ENCODE assay signal across 9 cellular contexts in genomic region chr18:63292844-63293683, GRCh38. TPM values are rescaled to one million over a fixed set of nuclear protein-coding genes. Genes with fewer than 3 reads are reported as not detected.
DNase-seq lines count a peak whose midpoint lies in the region; ATAC-seq and TF ChIP-seq lines count a peak whose summit lies in the region.
"Had no signal": no experiment of that assay in that cellular context is flagged by ENCODE, and none has a peak within 500 bp of the region (broad histone marks: within the 10 kb centered on the region; RNA-seq: fewer than 3 reads in every experiment).

No MANE protein-coding gene starts in this region.

- H3K9me3 ChIP-seq in CD4-positive, alpha-beta T cell (ENCODE audit: control insufficient read depth, low read length): no peaks in the 10 kb centered on the region
- H3K9me3 ChIP-seq in ascending aorta: no peaks in the 10 kb centered on the region
- H3K9me3 ChIP-seq: SJSA1 had no signal

- H3K27me3 Mint-ChIP-seq in CD4-positive, alpha-beta T cell: no peaks in the 10 kb centered on the region

- peak in 6 of 10 experiments; percentile 11 to 38 (median 21) for DNase-seq in CD4-positive, alpha-beta T cell
- DNase-seq in ascending aorta (ENCODE audit: low spot score in 2 of 2) (no peak), occipital lobe (lab: John Stamatoyannopoulos, UW) (no peak), G401 (ENCODE audit: low spot score) (no peak), LoVo (ENCODE audit: low spot score) (no peak), amniotic stem cell (lab: John Stamatoyannopoulos, UW) (no peak)

- H3K4me3 ChIP-seq in ascending aorta: no peak overlapping the region
- H3K4me3 ChIP-seq: SJSA1 had no signal

- POLR2A ChIA-PET in CD4-positive, alpha-beta T cell (lab: Charles Lee): interaction anchor here (0.7 to 1.7 kb wide), 5 partner anchors 9 to 135 kb away, joined by 3 to 10 read pairs (median 5); no protein-coding TSS in a partner anchor

- peak overlapping the region; percentile 14 for H3K27ac ChIP-seq in CD4-positive, alpha-beta T cell (ENCODE audit: low read depth, low read length)
- peak overlapping the region; percentile 30 to 33 for H3K27ac ChIP-seq in ascending aorta
- H3K27ac ChIP-seq: SJSA1 had no signal

- CTCF ChIA-PET in CD4-positive, alpha-beta T cell (lab: Charles Lee): interaction anchor here (0.9 to 2.1 kb wide), 2 partner anchors 25 to 156 kb away, joined by 4 to 13 read pairs; no protein-coding TSS in a partner anchor

- intact Hi-C loops in CD4-positive, alpha-beta T cell (cut with DNase I, micrococcal nuclease): loop anchor here in 1 of 2 experiments (5.0 kb wide), 1 partner anchor 41 kb away; no protein-coding TSS in a partner anchor
- intact Hi-C loops in ascending aorta (cut with DNase I): no loop called here

- no peaks in the 10 kb centered on the region for H3K9me3 Mint-ChIP-seq in CD4-positive, alpha-beta T cell

- H3K27me3 ChIP-seq in CD4-positive, alpha-beta T cell (ENCODE audit: control insufficient read depth, insufficient read depth, low read length): no peaks in the 10 kb centered on the region
- no peaks in the 10 kb centered on the region for H3K27me3 ChIP-seq in ascending aorta
- H3K27me3 ChIP-seq: SJSA1 had no signal

- ATAC-seq in CD4-positive, alpha-beta T cell (ENCODE audit: poor library complexity): peak; percentile 38
- ATAC-seq in GM19395 (IDR thresholded peaks at IDR 0.05; ENCODE audit: unreplicated experiment) (peak; percentile 77), HG03442 (IDR thresholded peaks at IDR 0.05; ENCODE audit: unreplicated experiment) (peak; percentile 70)

- H3K36me3 ChIP-seq in ascending aorta: no peaks in the 10 kb centered on the region
- H3K36me3 ChIP-seq: SJSA1 had no signal

- TF ChIP-seq CTCF in CD4-positive, alpha-beta T cell (IDR thresholded peaks at IDR 0.05): no peak
- TF ChIP-seq CTCF in ascending aorta (IDR thresholded peaks at IDR 0.05): no peak

- in situ Hi-C loops in G401 (cut with HindIII; ENCODE audit: low sequenced_read_pairs): no loop called here

- peaks cover 10% of the 10 kb centered on the region for H3K4me1 Mint-ChIP-seq in CD4-positive, alpha-beta T cell (ENCODE audit: low read depth)

- no peak overlapping the region for H3K27ac Mint-ChIP-seq in CD4-positive, alpha-beta T cell

- H3K36me3 Mint-ChIP-seq in CD4-positive, alpha-beta T cell (ENCODE audit: low read depth): peaks cover 51% of the 10 kb centered on the region

- H3K4me3 Mint-ChIP-seq in CD4-positive, alpha-beta T cell: peak overlapping the region; percentile 26

- H3K4me1 ChIP-seq in ascending aorta: peaks cover 3 to 44% of the 10 kb centered on the region in 2 donors
- H3K4me1 ChIP-seq: SJSA1 had no signal

RNA-seq across cellular contexts. Expression of gene BCL2, which starts 26.5 kb away (rescaled TPM):
- 10 to 100 TPM; 40.1 to 40.3 TPM for total RNA-seq in CD4-positive, alpha-beta T cell
- total RNA-seq in ascending aorta: 20.5 TPM
- 30.6 TPM for total RNA-seq in occipital lobe
- total RNA-seq in G401 (2014; rRNA removed; shearing (Covaris generic)): 9.9 and 18.2 TPM in 2 replicates

Comparison
In these comparisons a context has a peak if more than half of its experiments do, and no peak if none do; other contexts are left out.
1. DNase-seq: peak in CD4-positive, alpha-beta T cell (6 of 10); none in ascending aorta (0 of 2), occipital lobe (single experiment), G401 (single experiment), LoVo (single experiment) and amniotic stem cell (single experiment).
2. Peak in every context shown above with its lines, with median percentiles within 50 percentile points of each other: ATAC-seq.